ENCODE assay signal across 9 cellular contexts in the genomic region with DNA sequence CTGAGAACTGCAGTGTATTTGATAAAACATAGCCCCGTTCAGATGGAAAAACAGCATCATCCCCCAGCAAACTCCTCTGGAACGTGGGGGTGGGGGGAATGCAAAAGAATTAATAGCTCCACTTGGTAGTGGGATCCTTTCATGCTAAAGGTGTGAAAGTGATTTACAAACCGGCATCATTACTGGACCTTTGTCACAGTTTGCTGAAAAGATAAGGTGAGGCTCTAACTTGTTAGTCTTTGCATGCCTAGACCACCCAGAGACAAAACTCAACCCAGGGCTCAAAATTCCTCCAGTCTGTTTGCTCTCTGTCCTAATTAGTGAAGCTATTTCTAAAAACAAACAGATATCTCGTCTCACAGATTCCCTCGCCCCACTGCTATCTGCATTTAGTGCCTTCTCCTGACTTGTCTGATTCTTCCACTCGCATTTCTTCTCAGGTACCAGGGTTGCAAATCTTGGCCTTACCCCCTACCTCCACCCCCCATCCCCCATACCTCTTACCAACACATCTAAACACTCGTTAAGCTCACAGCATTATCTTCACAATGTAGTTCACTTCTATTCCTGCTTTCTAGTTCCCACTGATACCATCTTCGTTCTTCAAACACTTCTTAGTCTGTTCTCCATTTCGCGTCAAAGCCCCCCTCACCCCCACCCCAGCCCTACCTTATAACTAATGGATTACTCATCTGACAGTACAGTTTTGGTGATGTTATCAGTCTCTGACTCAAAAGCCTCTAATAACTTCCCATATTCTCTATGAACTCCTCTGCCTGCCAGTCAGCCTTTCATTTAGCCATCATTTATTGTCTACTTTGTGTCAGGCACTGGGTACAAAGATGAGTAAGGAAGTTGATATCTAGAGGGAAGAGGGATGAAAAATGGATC. TPM values are rescaled to one million over a fixed set of nuclear protein-coding genes. Genes with fewer than 3 reads are reported as not detected.
A peak's percentile ranks its signal among the peaks of the same experiment; 100 is the strongest.
DNase-seq lines count a peak whose midpoint lies in the region; ATAC-seq and TF ChIP-seq lines count a peak whose summit lies in the region.
"Had no signal": no experiment of that assay in that cellular context is flagged by ENCODE, and none has a peak within 500 bp of the region (broad histone marks: within the 10 kb centered on the region; RNA-seq: fewer than 3 reads in every experiment).

No MANE protein-coding gene starts in this region.

- H3K27ac Mint-ChIP-seq in stimulated activated naive B cell treated with anti-CD40 and anti-IgM and Interleukin-4, amounts not matched to agents 10 μg/mL and 1 μg/mL and 100 μg/mL, for 72 hours, result peak overlapping the region; percentile 97

- peaks cover 23 to 84% of the 10 kb centered on the region in 2 donors for H3K4me1 ChIP-seq in left lung

- H3K4me3 Mint-ChIP-seq in stimulated activated naive B cell treated with anti-CD40 and anti-IgM and Interleukin-4, amounts not matched to agents 10 μg/mL and 1 μg/mL and 100 μg/mL, for 72 hours, result peak overlapping the region; percentile 74 to 79

- H3K36me3 ChIP-seq in WERI-Rb-1, result no peaks in the 10 kb centered on the region
- peaks cover 0 to under 1% of the 10 kb centered on the region in 2 donors for H3K36me3 ChIP-seq in left lung

- H3K4me3 ChIP-seq in WERI-Rb-1 (ENCODE audit: low read depth, low read length) (peak overlapping the region; percentile 4; the same call in 1 of the 2 replicates), fibroblast of mammary gland (ENCODE audit: control insufficient read depth, low read depth, low read length) (no peak overlapping the region), left lung (no peak overlapping the region)

- no peak for TF ChIP-seq CTCF in WERI-Rb-1 (IDR thresholded peaks at IDR 0.05; ENCODE audit: low read depth, low read length)
- TF ChIP-seq CTCF in fibroblast of mammary gland (conservative IDR thresholded peaks at IDR 0.05; ENCODE audit: control insufficient read depth, insufficient read depth, low read depth, low read length), result no peak
- no peak for TF ChIP-seq CTCF in left lung (IDR thresholded peaks at IDR 0.05)

- H3K27ac ChIP-seq in WERI-Rb-1 (peak overlapping the region; percentile 64), left lung (no peak overlapping the region)

- H3K27me3 ChIP-seq in WERI-Rb-1 (ENCODE audit: insufficient read depth, low read depth, severe bottlenecking) (no peaks in the 10 kb centered on the region), left lung (peaks cover 0 to 3% of the 10 kb centered on the region in 2 donors)

- DNase-seq in activated T-cell treated with anti-CD3 and anti-CD28 coated beads for 24 hours (ENCODE audit: low read depth) (peak; percentile 44), WERI-Rb-1 (no peak), fibroblast of mammary gland (ENCODE audit: low read depth) (peak; percentile 41), left lung (no peak), NCI-H1092 treated with DMSO at 0.1 percent for 48 hours (lab: John Stamatoyannopoulos, UW) (no peak), NCI-H345 (lab: John Stamatoyannopoulos, UW) (no peak)
- no peak for DNase-seq in activated T-cell treated with anti-CD3 and anti-CD28 coated beads, Interleukin-2, amount 50 U/mL, for 1 hour
- DNase-seq in stimulated activated naive B cell treated with anti-CD40 and anti-IgM and Interleukin-4, amounts not matched to agents 10 μg/mL and 1 μg/mL and 100 μg/mL, for 72 hours, result peak; percentile 13
- DNase-seq: NCI-H510A had no signal

- H3K9me3 ChIP-seq in WERI-Rb-1 (ENCODE audit: severe bottlenecking), result no peaks in the 10 kb centered on the region
- no peaks in the 10 kb centered on the region for H3K9me3 ChIP-seq in left lung

- peak; percentile 12 to 18 for ATAC-seq in stimulated activated naive B cell treated with anti-CD40 and anti-IgM and Interleukin-4, amounts not matched to agents 10 μg/mL and 1 μg/mL and 100 μg/mL, for 72 hours (replicated peaks)
- ATAC-seq in left lung, result no peak

- H3K36me3 Mint-ChIP-seq in stimulated activated naive B cell treated with anti-CD40 and anti-IgM and Interleukin-4, amounts not matched to agents 10 μg/mL and 1 μg/mL and 100 μg/mL, for 72 hours, result peaks cover 10 to 22% of the 10 kb centered on the region in 2 donors

- H3K4me1 Mint-ChIP-seq in stimulated activated naive B cell treated with anti-CD40 and anti-IgM and Interleukin-4, amounts not matched to agents 10 μg/mL and 1 μg/mL and 100 μg/mL, for 72 hours, result peaks cover 62 to 91% of the 10 kb centered on the region in 2 donors

- no peaks in the 10 kb centered on the region for H3K27me3 Mint-ChIP-seq in stimulated activated naive B cell treated with anti-CD40 and anti-IgM and Interleukin-4, amounts not matched to agents 10 μg/mL and 1 μg/mL and 100 μg/mL, for 72 hours

- no peaks in the 10 kb centered on the region for H3K9me3 Mint-ChIP-seq in stimulated activated naive B cell treated with anti-CD40 and anti-IgM and Interleukin-4, amounts not matched to agents 10 μg/mL and 1 μg/mL and 100 μg/mL, for 72 hours

- intact Hi-C loops in left lung (cut with DNase I), result no loop called here

RNA-seq across cellular contexts. Expression of a gene that starts 11.8 kb away (rescaled TPM):
- 10 to 100 TPM; 16.1 to 26.6 TPM for total RNA-seq in left lung

Comparison
In these comparisons a context has a peak if more than half of its experiments do, and no peak if none do; other contexts are left out.
1. DNase-seq: peak in activated T-cell treated with anti-CD3 and anti-CD28 coated beads for 24 hours (single experiment), fibroblast of mammary gland (single experiment) and stimulated activated naive B cell treated with anti-CD40 and anti-IgM and Interleukin-4, amounts not matched to agents 10 μg/mL and 1 μg/mL and 100 μg/mL, for 72 hours (single experiment); none in activated T-cell treated with anti-CD3 and anti-CD28 coated beads, Interleukin-2, amount 50 U/mL, for 1 hour (single experiment), WERI-Rb-1 (single experiment), left lung (0 of 2), NCI-H1092 treated with DMSO at 0.1 percent for 48 hours (single experiment) and NCI-H345 (single experiment).